ENCODE assay signal across 22 cellular contexts in genomic region chr13:80313668-80314278, GRCh38. TPM values are rescaled to one million over a fixed set of nuclear protein-coding genes. Genes with fewer than 3 reads are reported as not detected.
A peak's percentile ranks its signal among the peaks of the same experiment; 100 is the strongest.
DNase-seq lines count a peak whose midpoint lies in the region; FAIRE-seq and TF ChIP-seq lines count a peak whose summit lies in the region.
"Had no signal": no experiment of that assay in that cellular context is flagged by ENCODE, and none has a peak within 500 bp of the region (broad histone marks: within the 10 kb centered on the region; RNA-seq: fewer than 3 reads in every experiment).

No MANE protein-coding gene starts in this region.

- H3K9me3 Mint-ChIP-seq in Calu3 (ENCODE audit: low read depth, unreplicated experiment), result no peaks in the 10 kb centered on the region
- H3K9me3 Mint-ChIP-seq: CD8-positive, alpha-beta memory T cell had no signal

- no peaks in the 10 kb centered on the region for H3K36me3 Mint-ChIP-seq in Calu3 (ENCODE audit: insufficient read depth, unreplicated experiment)
- H3K36me3 Mint-ChIP-seq: CD8-positive, alpha-beta memory T cell had no signal

- TF ChIP-seq CTCF in HEK293 (tag by site-specific recombination; IDR thresholded peaks at IDR 0.05), result no peak
- TF ChIP-seq CTCF in LNCaP clone FGC (IDR thresholded peaks at IDR 0.05; ENCODE audit: control insufficient read depth, extremely low read depth, insufficient read depth), result no peak
- TF ChIP-seq CTCF in bronchial epithelial cell (IDR thresholded peaks at IDR 0.05; ENCODE audit: insufficient read depth, low read length, severe bottlenecking), result no peak
- no peak for TF ChIP-seq CTCF in osteoblast (IDR thresholded peaks at IDR 0.05; ENCODE audit: extremely low read depth, low read depth, low read length)
- TF ChIP-seq CTCF in Calu3 (IDR thresholded peaks at IDR 0.05; ENCODE audit: unreplicated experiment), result no peak

- H3K27me3 Mint-ChIP-seq in Calu3 (ENCODE audit: unreplicated experiment), result no peaks in the 10 kb centered on the region
- H3K27me3 Mint-ChIP-seq: CD8-positive, alpha-beta memory T cell had no signal

- H3K4me3 Mint-ChIP-seq in Calu3 (ENCODE audit: low read depth, unreplicated experiment), result no peak overlapping the region
- H3K4me3 Mint-ChIP-seq: CD8-positive, alpha-beta memory T cell had no signal

- peak; percentile 11 for DNase-seq in LNCaP clone FGC (ENCODE audit: low read depth)
- DNase-seq in bronchial epithelial cell (ENCODE audit: low read depth), result peak; percentile 12
- DNase-seq in small intestine, result peak; percentile 49
- DNase-seq in osteoblast (ENCODE audit: insufficient read length, low spot score, missing footprints), result no peak
- no peak for DNase-seq in A172 (ENCODE audit: low spot score)
- no peak for DNase-seq in Calu3
- DNase-seq: AML-193; C1 segment of cervical spinal cord; CD8-positive, alpha-beta memory T cell; GF-D8; KG1; NCI-H1694; NCI-H2081; NCI-H446; NCI-H526; RPMI8226; SHP77; SW 1271 had no signal

- H3K27ac ChIP-seq in HEK293 (ENCODE audit: extremely low read depth, low read depth, low read length), result no peak overlapping the region
- no peak overlapping the region for H3K27ac ChIP-seq in small intestine (ENCODE audit: low read depth in 1 of 2, low read length in 1 of 2)
- H3K27ac ChIP-seq in osteoblast (ENCODE audit: low read depth, low read length), result no peak overlapping the region
- H3K27ac ChIP-seq: SK-N-MC had no signal

- BruUV-seq in Calu3 (replicated peaks; lab: Mats Ljungman, UMichigan), result no TSS peak

- no peak overlapping the region for H3K4me2 ChIP-seq in osteoblast (ENCODE audit: insufficient read depth, low read length)

- POLR2A ChIA-PET in HEK293 (lab: Yijun Ruan, JAX), result no interaction called here

- no peaks in the 10 kb centered on the region for H3K4me1 Mint-ChIP-seq in Calu3 (ENCODE audit: low read depth, unreplicated experiment)
- H3K4me1 Mint-ChIP-seq: CD8-positive, alpha-beta memory T cell had no signal

- no peak overlapping the region for H2AFZ ChIP-seq in osteoblast (ENCODE audit: low read length)

- H3K4me3 ChIP-seq in HEK293 (ENCODE audit: low read depth, low read length) (no peak overlapping the region), LNCaP clone FGC (ENCODE audit: low read depth, low read length) (no peak overlapping the region), bronchial epithelial cell (ENCODE audit: low read depth, low read length) (no peak overlapping the region), small intestine (ENCODE audit: low read depth in 1 of 2, low read length in 2 of 2) (no peak overlapping the region), osteoblast (ENCODE audit: insufficient read depth, low read length) (no peak overlapping the region)
- H3K4me3 ChIP-seq: SK-N-MC had no signal

- no peaks in the 10 kb centered on the region for H3K79me2 ChIP-seq in osteoblast (ENCODE audit: insufficient read depth, low read length)

- no peaks in the 10 kb centered on the region for H4K20me1 ChIP-seq in osteoblast (ENCODE audit: insufficient read depth, low read length)

- H3K9me3 ChIP-seq in HEK293 (ENCODE audit: control insufficient read depth, insufficient read depth, low read depth, low read length) (no peaks in the 10 kb centered on the region), small intestine (ENCODE audit: control insufficient read depth, low read depth) (no peaks in the 10 kb centered on the region), osteoblast (ENCODE audit: low read depth, low read length) (no peaks in the 10 kb centered on the region)

- H3K36me3 ChIP-seq in HEK293 (ENCODE audit: control insufficient read depth in 2 of 2, insufficient read depth in 1 of 2, low read length in 2 of 2) (no peaks in the 10 kb centered on the region), bronchial epithelial cell (ENCODE audit: control insufficient read depth, insufficient read depth, low read length) (no peaks in the 10 kb centered on the region), small intestine (ENCODE audit: control insufficient read depth in 2 of 2, insufficient read depth in 2 of 2, low read length in 2 of 2) (no peaks in the 10 kb centered on the region), osteoblast (ENCODE audit: insufficient read depth, low read length) (no peaks in the 10 kb centered on the region)

- H3K27me3 ChIP-seq in bronchial epithelial cell (ENCODE audit: control insufficient read depth, insufficient read depth, low read length) (no peaks in the 10 kb centered on the region), small intestine (ENCODE audit: control insufficient read depth in 2 of 2, insufficient read depth in 2 of 2, low read length in 2 of 2) (no peaks in the 10 kb centered on the region), osteoblast (ENCODE audit: insufficient read depth, low read length) (no peaks in the 10 kb centered on the region)

- FAIRE-seq in bronchial epithelial cell (lab: Jason Lieb, UNC), result no peak
- no peak for FAIRE-seq in small intestine (lab: Jason Lieb, UNC)
- FAIRE-seq: D721Med had no signal

- intact Hi-C loops in Calu3 (cut with micrococcal nuclease; ENCODE audit: unreplicated experiment), result no loop called here

- 87 to 94% (median 88%) methylated on average over 2 of the region's 2 CpGs for WGBS in small intestine, 3 donors

- H3K4me1 ChIP-seq in HEK293 (ENCODE audit: control insufficient read depth, insufficient read depth, low read length), result 0 out of 2 replicates have a peak, but pooled peaks cover 2% of the 10 kb centered on the region
- H3K4me1 ChIP-seq in small intestine (ENCODE audit: control insufficient read depth in 2 of 2, insufficient read depth in 1 of 2, low read depth in 1 of 2, low read length in 1 of 2), result no peaks in the 10 kb centered on the region
- H3K4me1 ChIP-seq in osteoblast (ENCODE audit: insufficient read depth, low read length), result no peaks in the 10 kb centered on the region

- CTCF ChIA-PET in HEK293 (lab: Yijun Ruan, JAX) (no interaction called here), Calu3 (lab: Charles Lee) (no interaction called here)

- H3K27ac Mint-ChIP-seq in Calu3 (ENCODE audit: unreplicated experiment), result no peak overlapping the region
- H3K27ac Mint-ChIP-seq: CD8-positive, alpha-beta memory T cell had no signal

TF ChIP-seq in HEK293, 187 proteins besides CTCF, POLR2A, EP300 and RAD21:
- TF ChIP-seq ZNF292 (tag by site-specific recombination; IDR thresholded peaks at IDR 0.05; ENCODE audit: borderline replicate concordance, low read depth) (no peak), ZBTB21 (tag by site-specific recombination; IDR thresholded peaks at IDR 0.05) (no peak), BCL6B (tag by site-specific recombination; IDR thresholded peaks at IDR 0.05) (peak; percentile 44; the same call in 1 of the 2 replicates)
- TF ChIP-seq, protein P1, sequence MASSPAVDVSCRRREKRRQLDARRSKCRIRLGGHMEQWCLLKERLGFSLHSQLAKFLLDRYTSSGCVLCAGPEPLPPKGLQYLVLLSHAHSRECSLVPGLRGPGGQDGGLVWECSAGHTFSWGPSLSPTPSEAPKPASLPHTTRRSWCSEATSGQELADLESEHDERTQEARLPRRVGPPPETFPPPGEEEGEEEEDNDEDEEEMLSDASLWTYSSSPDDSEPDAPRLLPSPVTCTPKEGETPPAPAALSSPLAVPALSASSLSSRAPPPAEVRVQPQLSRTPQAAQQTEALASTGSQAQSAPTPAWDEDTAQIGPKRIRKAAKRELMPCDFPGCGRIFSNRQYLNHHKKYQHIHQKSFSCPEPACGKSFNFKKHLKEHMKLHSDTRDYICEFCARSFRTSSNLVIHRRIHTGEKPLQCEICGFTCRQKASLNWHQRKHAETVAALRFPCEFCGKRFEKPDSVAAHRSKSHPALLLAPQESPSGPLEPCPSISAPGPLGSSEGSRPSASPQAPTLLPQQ (tag by site-specific recombination; IDR thresholded peaks at IDR 0.05), result no peak

RNA-seq across cellular contexts. Expression of gene SPRY2, which starts 27.2 kb away (rescaled TPM):
- total RNA-seq in bronchial epithelial cell (3.1 and 4.7 TPM in 2 replicates), osteoblast (5.0 and 6.5 TPM in 2 replicates), Calu3 (2022) (13.3 and 13.6 TPM in 2 replicates)
- polyA plus RNA-seq in small intestine, result 10 to 100 TPM; 10.3 to 27.7 (median 16.3) TPM
- total RNA-seq in A172 (2014; rRNA removed; shearing (Covaris generic)), result 2.6 and 3.3 TPM in 2 replicates
- total RNA-seq: OCI-LY7 had no signal

Comparison
In these comparisons a context has a peak if more than half of its experiments do, and no peak if none do; other contexts are left out.
1. DNase-seq: peak in LNCaP clone FGC (single experiment), bronchial epithelial cell (single experiment) and small intestine (single experiment); none in osteoblast (single experiment), A172 (single experiment) and Calu3 (single experiment).